In the genomic region with DNA sequence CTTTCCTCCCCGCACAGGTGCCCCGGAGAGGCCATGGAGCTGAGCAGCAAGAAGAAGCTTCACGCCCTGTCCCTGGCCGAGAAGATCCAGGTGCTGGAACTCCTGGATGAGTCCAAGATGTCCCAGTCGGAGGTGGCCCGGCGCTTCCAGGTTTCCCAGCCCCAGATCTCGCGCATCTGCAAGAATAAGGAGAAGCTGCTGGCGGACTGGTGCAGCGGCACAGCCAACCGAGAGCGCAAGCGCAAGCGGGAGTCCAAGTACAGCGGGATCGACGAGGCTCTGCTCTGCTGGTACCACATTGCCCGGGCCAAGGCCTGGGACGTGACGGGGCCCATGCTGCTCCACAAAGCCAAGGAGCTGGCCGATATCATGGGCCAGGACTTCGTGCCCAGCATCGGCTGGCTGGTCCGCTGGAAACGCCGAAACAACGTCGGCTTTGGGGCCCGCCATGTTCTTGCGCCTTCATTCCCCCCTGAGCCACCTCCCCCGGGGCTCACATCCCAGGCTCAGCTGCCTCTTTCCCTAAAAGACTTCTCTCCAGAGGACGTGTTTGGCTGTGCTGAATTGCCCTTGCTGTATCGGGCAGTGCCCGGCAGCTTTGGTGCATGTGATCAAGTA, we compare ENCODE assay signal across 8 cellular contexts. TPM values are rescaled to one million over a fixed set of nuclear protein-coding genes. Genes with fewer than 3 reads are reported as not detected.
DNase-seq lines count a peak whose midpoint lies in the region; ATAC-seq and TF ChIP-seq lines count a peak whose summit lies in the region.

No MANE protein-coding gene starts in this region.

- no peak for ATAC-seq in activated T-cell treated with anti-CD3 and anti-CD28 coated beads, Interleukin-2, amount 50 U/mL, for 72 hours (replicated peaks in 1 of 2)
- ATAC-seq in GM19455 (IDR thresholded peaks at IDR 0.05; ENCODE audit: unreplicated experiment) = no peak

- H3K9me3 ChIP-seq in MG63 = no peaks in the 10 kb centered on the region

- peak overlapping the region; percentile 92 to 93 for H3K4me3 Mint-ChIP-seq in activated T-cell treated with anti-CD3 and anti-CD28 coated beads, Interleukin-2, amount 50 U/mL, for 72 hours
- H3K4me3 Mint-ChIP-seq in type B pancreatic cell = peak overlapping the region; percentile 89

- DNase-seq in activated T-cell treated with anti-CD3 and anti-CD28 coated beads, Interleukin-2, amount 50 U/mL, for 72 hours = no peak
- DNase-seq in activated T-cell treated with anti-CD3 and anti-CD28 coated beads for 4 hours = no peak
- peak; percentile 47 for DNase-seq in cerebellum (ENCODE audit: low spot score)
- DNase-seq in mesenteric fat pad (ENCODE audit: low spot score) = peak; percentile 89
- no peak for DNase-seq in type B pancreatic cell (ENCODE audit: extremely low spot score, unreplicated experiment)
- no peak for DNase-seq in MG63
- no peak for DNase-seq in OCI-M2 (lab: John Stamatoyannopoulos, UW; ENCODE audit: unreplicated experiment)

- H3K27me3 Mint-ChIP-seq in activated T-cell treated with anti-CD3 and anti-CD28 coated beads, Interleukin-2, amount 50 U/mL, for 72 hours (ENCODE audit: low read depth) = no peaks in the 10 kb centered on the region
- peaks cover 23% of the 10 kb centered on the region for H3K27me3 Mint-ChIP-seq in type B pancreatic cell

- H3K36me3 Mint-ChIP-seq in activated T-cell treated with anti-CD3 and anti-CD28 coated beads, Interleukin-2, amount 50 U/mL, for 72 hours (ENCODE audit: insufficient read depth in 2 of 2) = peaks cover 0 to 3% of the 10 kb centered on the region in 2 donors
- peaks cover 3% of the 10 kb centered on the region for H3K36me3 Mint-ChIP-seq in type B pancreatic cell

- H3K4me1 Mint-ChIP-seq in activated T-cell treated with anti-CD3 and anti-CD28 coated beads, Interleukin-2, amount 50 U/mL, for 72 hours (ENCODE audit: low read depth) = peaks cover 7% of the 10 kb centered on the region
- peaks cover 14% of the 10 kb centered on the region for H3K4me1 Mint-ChIP-seq in type B pancreatic cell (ENCODE audit: unreplicated experiment)

- no peaks in the 10 kb centered on the region for H3K9me3 Mint-ChIP-seq in activated T-cell treated with anti-CD3 and anti-CD28 coated beads, Interleukin-2, amount 50 U/mL, for 72 hours
- no peaks in the 10 kb centered on the region for H3K9me3 Mint-ChIP-seq in type B pancreatic cell

- peaks cover 11% of the 10 kb centered on the region for H3K36me3 ChIP-seq in MG63

- peaks cover 2% of the 10 kb centered on the region for H3K27me3 ChIP-seq in MG63

- no peak for TF ChIP-seq CTCF in type B pancreatic cell (conservative IDR thresholded peaks at IDR 0.05)

- H3K4me3 ChIP-seq in MG63 = no peak overlapping the region

- H3K27ac Mint-ChIP-seq in activated T-cell treated with anti-CD3 and anti-CD28 coated beads, Interleukin-2, amount 50 U/mL, for 72 hours = peak overlapping the region; percentile 72
- peak overlapping the region; percentile 50 for H3K27ac Mint-ChIP-seq in type B pancreatic cell

RNA-seq across cellular contexts. Expression of a gene that starts 1.3 kb away (rescaled TPM):
- 1 to 10 TPM; 1.3 to 1.8 TPM for total RNA-seq in activated T-cell treated with anti-CD3 and anti-CD28 coated beads, Interleukin-2, amount 50 U/mL, for 72 hours
- total RNA-seq in cerebellum (2.5 TPM), mesenteric fat pad (not detected), type B pancreatic cell (ENCODE audit: low replicate concordance) (1.2 and 1.3 TPM in 2 replicates)
- 0.36 and 2.2 TPM in 2 replicates for total RNA-seq in MG63 (2014; rRNA removed; shearing (Covaris generic); ENCODE audit: low replicate concordance)

RNA-seq across cellular contexts. Expression of a gene that starts 22.2 kb away (rescaled TPM):
- total RNA-seq in activated T-cell treated with anti-CD3 and anti-CD28 coated beads, Interleukin-2, amount 50 U/mL, for 72 hours = 100 to 1,000 TPM; 110 to 139 TPM
- total RNA-seq in cerebellum (34.0 TPM), mesenteric fat pad (34.1 TPM), type B pancreatic cell (ENCODE audit: low replicate concordance) (64.7 and 85.5 TPM in 2 replicates)
- 57.9 and 78.1 TPM in 2 replicates for total RNA-seq in MG63 (2014; rRNA removed; shearing (Covaris generic); ENCODE audit: low replicate concordance)

RNA-seq across cellular contexts. Expression of a gene that starts 26.6 kb away (rescaled TPM):
- 10 to 100 TPM; 16.4 to 18.8 TPM for total RNA-seq in activated T-cell treated with anti-CD3 and anti-CD28 coated beads, Interleukin-2, amount 50 U/mL, for 72 hours
- 0.73 TPM for total RNA-seq in cerebellum
- 8.7 TPM for total RNA-seq in mesenteric fat pad
- total RNA-seq in type B pancreatic cell (ENCODE audit: low replicate concordance) = 1.9 and 5.6 TPM in 2 replicates
- 1.9 TPM in 2 replicates for total RNA-seq in MG63 (2014; rRNA removed; shearing (Covaris generic); ENCODE audit: low replicate concordance)

RNA-seq across cellular contexts. Expression of a gene that starts 30.6 kb away (rescaled TPM):
- 10 to 100 TPM; 43.5 to 47.2 TPM for total RNA-seq in activated T-cell treated with anti-CD3 and anti-CD28 coated beads, Interleukin-2, amount 50 U/mL, for 72 hours
- total RNA-seq in cerebellum = 9.2 TPM
- 44.0 TPM for total RNA-seq in mesenteric fat pad
- 35.0 and 41.8 TPM in 2 replicates for total RNA-seq in type B pancreatic cell (ENCODE audit: low replicate concordance)
- total RNA-seq in MG63 (2014; rRNA removed; shearing (Covaris generic); ENCODE audit: low replicate concordance) = 25.9 and 44.1 TPM in 2 replicates

RNA-seq across cellular contexts. Expression of a gene that starts 41.2 kb away (rescaled TPM):
- total RNA-seq in activated T-cell treated with anti-CD3 and anti-CD28 coated beads, Interleukin-2, amount 50 U/mL, for 72 hours = 1 to 10 TPM; 1.4 to 2.3 TPM
- total RNA-seq in cerebellum = 10.1 TPM
- 88.4 TPM for total RNA-seq in mesenteric fat pad
- 9.4 and 12.9 TPM in 2 replicates for total RNA-seq in type B pancreatic cell (ENCODE audit: low replicate concordance)
- 10.3 and 19.1 TPM in 2 replicates for total RNA-seq in MG63 (2014; rRNA removed; shearing (Covaris generic); ENCODE audit: low replicate concordance)

Comparison
In these comparisons a context has a peak if more than half of its experiments do, and no peak if none do; other contexts are left out.
1. DNase-seq: peak in cerebellum (single experiment) and mesenteric fat pad (single experiment); none in activated T-cell treated with anti-CD3 and anti-CD28 coated beads, Interleukin-2, amount 50 U/mL, for 72 hours (0 of 2), activated T-cell treated with anti-CD3 and anti-CD28 coated beads for 4 hours (single experiment), type B pancreatic cell (single experiment), MG63 (single experiment) and OCI-M2 (single experiment).